In genomic region chr9:128420060-128420650, GRCh38 we compare ENCODE assay signal across 8 cellular contexts. TPM values are rescaled to one million over a fixed set of nuclear protein-coding genes. Genes with fewer than 3 reads are reported as not detected.
DNase-seq lines count a peak whose midpoint lies in the region; ATAC-seq lines count a peak whose summit lies in the region.

No MANE protein-coding gene starts in this region.

- no peaks in the 10 kb centered on the region for H3K9me3 Mint-ChIP-seq in activated T-cell treated with anti-CD3 and anti-CD28 coated beads, Interleukin-2, amount 50 U/mL, for 72 hours
- no peaks in the 10 kb centered on the region for H3K9me3 Mint-ChIP-seq in naive thymus-derived CD8-positive, alpha-beta T cell

- H3K36me3 Mint-ChIP-seq in activated T-cell treated with anti-CD3 and anti-CD28 coated beads, Interleukin-2, amount 50 U/mL, for 72 hours (ENCODE audit: insufficient read depth in 2 of 2) = no peaks in the 10 kb centered on the region
- no peaks in the 10 kb centered on the region for H3K36me3 Mint-ChIP-seq in naive thymus-derived CD8-positive, alpha-beta T cell

- peaks cover 12% of the 10 kb centered on the region for H3K4me1 Mint-ChIP-seq in activated T-cell treated with anti-CD3 and anti-CD28 coated beads, Interleukin-2, amount 50 U/mL, for 72 hours (ENCODE audit: low read depth)
- peaks cover 0 to 13% (median 13%) of the 10 kb centered on the region in 4 donors for H3K4me1 Mint-ChIP-seq in naive thymus-derived CD8-positive, alpha-beta T cell

- H3K27me3 Mint-ChIP-seq in activated T-cell treated with anti-CD3 and anti-CD28 coated beads, Interleukin-2, amount 50 U/mL, for 72 hours (ENCODE audit: low read depth) = peaks cover 32% of the 10 kb centered on the region
- peaks cover 11 to 30% (median 18%) of the 10 kb centered on the region in 5 donors for H3K27me3 Mint-ChIP-seq in naive thymus-derived CD8-positive, alpha-beta T cell

- ATAC-seq in GM19035 (IDR thresholded peaks at IDR 0.05; ENCODE audit: unreplicated experiment) (peak; percentile 70), HG03378 (IDR thresholded peaks at IDR 0.05; ENCODE audit: unreplicated experiment) (peak; percentile 51)
- peak; percentile 87 for ATAC-seq in activated T-cell treated with anti-CD3 and anti-CD28 coated beads, Interleukin-2, amount 50 U/mL, for 72 hours (replicated peaks in 1 of 2)
- peak; percentile 79 to 88 for ATAC-seq in naive thymus-derived CD8-positive, alpha-beta T cell

- DNase-seq in Ammon's horn (ENCODE audit: low spot score) = peak; percentile 59
- DNase-seq in OCI-M1 (lab: John Stamatoyannopoulos, UW) = peak; percentile 75
- peak; percentile 85 to 88 for DNase-seq in activated T-cell treated with anti-CD3 and anti-CD28 coated beads, Interleukin-2, amount 50 U/mL, for 72 hours
- peak; percentile 49 for DNase-seq in fibroblast of gingiva (ENCODE audit: low read depth)
- peak; percentile 16 to 72 (median 52) for DNase-seq in naive thymus-derived CD8-positive, alpha-beta T cell
- DNase-seq in stimulated activated naive CD4-positive, alpha-beta T cell treated with Interleukin-2 at 50 U/mL for 16 hours (lab: John Stamatoyannopoulos, UW) = peak; percentile 63

- H3K27ac Mint-ChIP-seq in activated T-cell treated with anti-CD3 and anti-CD28 coated beads, Interleukin-2, amount 50 U/mL, for 72 hours = no peak overlapping the region
- peak overlapping the region in 3 of 10 donors; percentile 40 to 74 (median 68) for H3K27ac Mint-ChIP-seq in naive thymus-derived CD8-positive, alpha-beta T cell

- POLR2A ChIA-PET in naive thymus-derived CD8-positive, alpha-beta T cell (lab: Charles Lee) = interaction anchor here (0.7 to 0.9 kb wide), 5 partner anchors 36 to 1580 kb away, joined by 3 to 4 read pairs (median 3); partner anchors contain the start of genes ODF2 and URM1

- peak overlapping the region; percentile 88 to 89 for H3K4me3 Mint-ChIP-seq in activated T-cell treated with anti-CD3 and anti-CD28 coated beads, Interleukin-2, amount 50 U/mL, for 72 hours
- H3K4me3 Mint-ChIP-seq in naive thymus-derived CD8-positive, alpha-beta T cell = peak overlapping the region; percentile 75 to 84 (median 81)

RNA-seq across cellular contexts. Expression of gene CERCAM, which starts 0.5 kb away (rescaled TPM):
- 1 to 10 TPM; 2.7 to 5.9 TPM for total RNA-seq in activated T-cell treated with anti-CD3 and anti-CD28 coated beads, Interleukin-2, amount 50 U/mL, for 72 hours
- 1 to 10 TPM; 1.3 to 1.7 TPM for total RNA-seq in naive thymus-derived CD8-positive, alpha-beta T cell
- polyA plus RNA-seq in naive thymus-derived CD8-positive, alpha-beta T cell = under 1 TPM; 0.14 to 0.90 (median 0.51) TPM

RNA-seq across cellular contexts. Expression of gene ODF2, which starts 35.7 kb away (rescaled TPM):
- 10 to 100 TPM; 64.8 to 87.3 TPM for total RNA-seq in activated T-cell treated with anti-CD3 and anti-CD28 coated beads, Interleukin-2, amount 50 U/mL, for 72 hours
- 10 to 100 TPM; 34.8 to 36.6 TPM for total RNA-seq in naive thymus-derived CD8-positive, alpha-beta T cell
- 10 to 100 TPM; 15.6 to 32.8 (median 20.6) TPM for polyA plus RNA-seq in naive thymus-derived CD8-positive, alpha-beta T cell

RNA-seq across cellular contexts. Expression of gene URM1, which starts 49.0 kb away (rescaled TPM):
- 10 to 100 TPM; 62.8 to 69.3 TPM for total RNA-seq in activated T-cell treated with anti-CD3 and anti-CD28 coated beads, Interleukin-2, amount 50 U/mL, for 72 hours
- total RNA-seq in naive thymus-derived CD8-positive, alpha-beta T cell = 10 to 100 TPM; 44.5 to 47.5 TPM
- polyA plus RNA-seq in naive thymus-derived CD8-positive, alpha-beta T cell = 10 to 100 TPM; 49.3 to 66.4 (median 61.0) TPM

Comparison
In these comparisons a context has a peak if more than half of its experiments do, and no peak if none do; other contexts are left out.
1. Peak in every context shown above with its lines: DNase-seq and ATAC-seq.